ENCODE assay signal across 21 cellular contexts in the genomic region with DNA sequence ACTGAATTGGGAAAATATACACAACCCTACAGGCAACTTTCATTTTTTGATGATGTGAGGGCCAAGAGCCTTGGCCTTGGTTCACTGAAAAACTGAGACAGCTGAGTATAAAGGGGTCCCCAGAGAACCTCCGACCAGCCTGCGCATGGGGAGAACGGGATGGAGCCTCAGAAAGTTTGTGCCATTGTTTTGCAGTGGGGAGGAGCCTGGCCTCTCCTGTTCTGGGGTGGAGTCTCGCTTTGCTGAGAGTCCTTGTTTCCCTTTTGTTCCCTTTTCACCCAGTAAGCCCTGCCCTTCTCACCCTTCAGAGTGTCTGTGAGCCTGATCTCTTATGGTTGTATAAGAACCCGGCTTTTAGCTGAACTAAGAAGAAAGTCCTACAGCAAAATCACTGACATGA.
DNase-seq lines count a peak whose midpoint lies in the region; ATAC-seq and TF ChIP-seq lines count a peak whose summit lies in the region.
"Had no signal": no experiment of that assay in that cellular context is flagged by ENCODE, and none has a peak within 500 bp of the region (broad histone marks: within the 10 kb centered on the region; RNA-seq: fewer than 3 reads in every experiment).

No MANE protein-coding gene starts in this region.

- H4K20me1 ChIP-seq in GM23338 (replicated peaks; ENCODE audit: insufficient read depth) = no peaks in the 10 kb centered on the region
- no peaks in the 10 kb centered on the region for H4K20me1 ChIP-seq in hepatocyte (ENCODE audit: insufficient read depth, poor library complexity, severe bottlenecking)

- ATAC-seq in GM23338 = peak; percentile 50
- ATAC-seq in WTC11 = peak; percentile 82
- peak; percentile 26 for ATAC-seq in sciatic nerve
- ATAC-seq in GM21526 (IDR thresholded peaks at IDR 0.05; ENCODE audit: low FRiP score, unreplicated experiment) = no peak
- no peak for ATAC-seq in HG02763 (IDR thresholded peaks at IDR 0.05; ENCODE audit: unreplicated experiment)
- no peak for ATAC-seq in GM19351 (IDR thresholded peaks at IDR 0.05; ENCODE audit: unreplicated experiment)
- ATAC-seq: A549, HepG2 had no signal

- H3K27me3 Mint-ChIP-seq in GM23338 (ENCODE audit: insufficient read depth, low read depth, poor library complexity) (peaks cover 3% of the 10 kb centered on the region), WTC11 (ENCODE audit: low read depth) (no peaks in the 10 kb centered on the region)

- intact Hi-C loops in sciatic nerve (cut with DNase I) = no loop called here

- H2AFZ ChIP-seq in GM23338 (peak overlapping the region; percentile 96; the same call in 1 of the 2 replicates), hepatocyte (no peak overlapping the region)

- H3K4me1 ChIP-seq in GM23338 (ENCODE audit: insufficient read depth) (no peaks in the 10 kb centered on the region), hepatocyte (ENCODE audit: insufficient read depth) (no peaks in the 10 kb centered on the region)
- H3K4me1 ChIP-seq: A549, Peyer's patch, SJSA1 had no signal

- CTCF ChIA-PET in WTC11 (lab: Charles Lee) = no interaction called here

- H3K4me3 Mint-ChIP-seq in GM23338 (no peak overlapping the region), WTC11 (no peak overlapping the region)
- H3K4me3 Mint-ChIP-seq: B cell had no signal

- H3K79me2 ChIP-seq in GM23338 (replicated peaks; ENCODE audit: insufficient read depth) (no peaks in the 10 kb centered on the region), hepatocyte (no peaks in the 10 kb centered on the region)

- H3K4me1 Mint-ChIP-seq in GM23338 (peaks cover 13% of the 10 kb centered on the region; the same call in 2 of the 3 replicates), WTC11 (peaks cover 13% of the 10 kb centered on the region)
- H3K4me1 Mint-ChIP-seq: CD14-positive monocyte had no signal

- H3K27me3 ChIP-seq in GM23338 (ENCODE audit: insufficient read depth) = no peaks in the 10 kb centered on the region
- no peaks in the 10 kb centered on the region for H3K27me3 ChIP-seq in hepatocyte
- H3K27me3 ChIP-seq: Peyer's patch, SJSA1 had no signal

- H3K4me3 ChIP-seq in GM23338 = no peak overlapping the region
- H3K4me3 ChIP-seq in hepatocyte = no peak overlapping the region
- H3K4me3 ChIP-seq: A549, Peyer's patch, SJSA1 had no signal

- H3K27ac ChIP-seq in GM23338 (ENCODE audit: low read depth) (no peak overlapping the region), hepatocyte (peak overlapping the region; percentile 37)
- H3K27ac ChIP-seq: A549, Peyer's patch, SJSA1 had no signal

- H3K36me3 ChIP-seq in GM23338 (ENCODE audit: insufficient read depth) (no peaks in the 10 kb centered on the region), hepatocyte (replicated peaks; ENCODE audit: insufficient read depth, low read depth) (no peaks in the 10 kb centered on the region)
- H3K36me3 ChIP-seq: Peyer's patch, SJSA1 had no signal

- H3K4me2 ChIP-seq in GM23338 (no peak overlapping the region), hepatocyte (no peak overlapping the region)
- H3K4me2 ChIP-seq: A549 had no signal

- WGBS in hepatocyte (ENCODE audit: low lambda C conversion rate, missing lambda C conversion rate) = 90% methylated on average over 5 of the region's 5 CpGs

- H3K9me2 ChIP-seq in GM23338 (ENCODE audit: insufficient read depth) (peaks cover 26% of the 10 kb centered on the region; the same call in 1 of the 2 replicates), hepatocyte (replicated peaks; ENCODE audit: insufficient read depth) (no peaks in the 10 kb centered on the region)

- TF ChIP-seq CTCF in GM23338 (conservative IDR thresholded peaks at IDR 0.05; ENCODE audit: low read depth in 2 of 2) (no peak), WTC11 (IDR thresholded peaks at IDR 0.05) (no peak), hepatocyte (IDR thresholded peaks at IDR 0.05; ENCODE audit: poor library complexity) (no peak)

- H3K9me3 ChIP-seq in hepatocyte (ENCODE audit: low read depth) = no peaks in the 10 kb centered on the region
- H3K9me3 ChIP-seq: Peyer's patch, SJSA1 had no signal

- H3K27ac Mint-ChIP-seq in GM23338 = no peak overlapping the region
- no peak overlapping the region for H3K27ac Mint-ChIP-seq in WTC11
- H3K27ac Mint-ChIP-seq: B cell, CD14-positive monocyte had no signal

- POLR2A ChIA-PET in WTC11 (lab: Charles Lee) = no interaction called here

- H3K9me3 Mint-ChIP-seq in GM23338 (peaks cover under 1% of the 10 kb centered on the region; the same call in 1 of the 3 replicates), WTC11 (peaks cover 8% of the 10 kb centered on the region)

- no peak for DNase-seq in GM23338 (ENCODE audit: low spot score)
- DNase-seq in WTC11 (ENCODE audit: low spot score) = no peak
- no peak for DNase-seq in hepatocyte (ENCODE audit: low spot score)
- no peak for DNase-seq in sciatic nerve (ENCODE audit: low spot score)
- DNase-seq in HUDEP-2 (lab: John Stamatoyannopoulos, UW; ENCODE audit: unreplicated experiment in 76 of 76) = no peak
- DNase-seq: GOT3; KBM-7; MM.1S; NCI-H1048; NCI-H1417 treated with DMSO at 0.1 percent for 48 hours; NCI-H187; NK-92 treated with Interleukin-12 subunit alpha and Interleukin-12 subunit beta, amount 100 ng/mL, for 24 hours; Peyer's patch had no signal

- H3F3A ChIP-seq in GM23338 (replicated peaks; ENCODE audit: low read depth) = no peaks in the 10 kb centered on the region

- no peaks in the 10 kb centered on the region for H3K36me3 Mint-ChIP-seq in GM23338 (ENCODE audit: low read depth)
- peaks cover 1% of the 10 kb centered on the region for H3K36me3 Mint-ChIP-seq in WTC11
- H3K36me3 Mint-ChIP-seq: CD14-positive monocyte had no signal

TF ChIP-seq in GM23338, 12 proteins besides CTCF, POLR2A, EP300 and RAD21 (continues in another document):
- TF ChIP-seq STAT1 (IDR thresholded peaks at IDR 0.05; ENCODE audit: unreplicated experiment) = no peak
- TF ChIP-seq JUNB (IDR thresholded peaks at IDR 0.05; ENCODE audit: unreplicated experiment) = no peak

TF ChIP-seq in WTC11, 78 proteins besides CTCF, POLR2A, EP300 and RAD21 (continues in another document):
- TF ChIP-seq ZNF425 (CRISPR knock-in tag; conservative IDR thresholded peaks at IDR 0.05) (no peak), ZNF263 (CRISPR knock-in tag; IDR thresholded peaks at IDR 0.05; ENCODE audit: low read depth) (no peak), ZNF423 (CRISPR knock-in tag; IDR thresholded peaks at IDR 0.05) (no peak), GABPB1 (CRISPR knock-in tag; IDR thresholded peaks at IDR 0.05) (no peak), SOX15 (CRISPR knock-in tag; IDR thresholded peaks at IDR 0.05) (no peak), E2F1 (CRISPR knock-in tag; IDR thresholded peaks at IDR 0.05) (no peak), RELA (CRISPR knock-in tag; IDR thresholded peaks at IDR 0.05; ENCODE audit: borderline replicate concordance) (no peak)
- TF ChIP-seq, protein P1, sequence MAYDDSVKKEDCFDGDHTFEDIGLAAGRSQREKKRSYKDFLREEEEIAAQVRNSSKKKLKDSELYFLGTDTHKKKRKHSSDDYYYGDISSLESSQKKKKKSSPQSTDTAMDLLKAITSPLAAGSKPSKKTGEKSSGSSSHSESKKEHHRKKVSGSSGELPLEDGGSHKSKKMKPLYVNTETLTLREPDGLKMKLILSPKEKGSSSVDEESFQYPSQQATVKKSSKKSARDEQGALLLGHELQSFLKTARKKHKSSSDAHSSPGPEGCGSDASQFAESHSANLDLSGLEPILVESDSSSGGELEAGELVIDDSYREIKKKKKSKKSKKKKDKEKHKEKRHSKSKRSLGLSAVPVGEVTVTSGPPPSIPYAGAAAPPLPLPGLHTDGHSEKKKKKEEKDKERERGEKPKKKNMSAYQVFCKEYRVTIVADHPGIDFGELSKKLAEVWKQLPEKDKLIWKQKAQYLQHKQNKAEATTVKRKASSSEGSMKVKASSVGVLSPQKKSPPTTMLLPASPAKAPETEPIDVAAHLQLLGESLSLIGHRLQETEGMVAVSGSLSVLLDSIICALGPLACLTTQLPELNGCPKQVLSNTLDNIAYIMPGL (CRISPR knock-in tag; IDR thresholded peaks at IDR 0.05) = no peak

Comparison
In these comparisons a context has a peak if more than half of its experiments do, and no peak if none do; other contexts are left out.
1. ATAC-seq: peak in GM23338 (single experiment), WTC11 (single experiment) and sciatic nerve (single experiment); none in GM21526 (single experiment), HG02763 (single experiment) and GM19351 (single experiment).